In genomic region chr10:103557455-103557854, GRCh38 we compare ENCODE assay signal across 23 cellular contexts.
DNase-seq lines count a peak whose midpoint lies in the region; ATAC-seq and TF ChIP-seq lines count a peak whose summit lies in the region.
"Had no signal": no experiment of that assay in that cellular context is flagged by ENCODE, and none has a peak within 500 bp of the region (broad histone marks: within the 10 kb centered on the region; RNA-seq: fewer than 3 reads in every experiment).

No MANE protein-coding gene starts in this region.

- H3K27me3 ChIP-seq in endocrine pancreas (ENCODE audit: control insufficient read depth, insufficient read depth, low read length) (no peaks in the 10 kb centered on the region), mucosa of rectum (ENCODE audit: control insufficient read depth in 2 of 2, insufficient read depth in 2 of 2, low read length in 2 of 2) (peaks cover 4 to 5% of the 10 kb centered on the region in 2 donors), stomach (peaks cover 0 to 27% (median 11%) of the 10 kb centered on the region in 3 donors)

- 64 to 90% (median 74%) methylated on average over 10 of the region's 10 CpGs for WGBS in stomach, 5 donors

- no peak overlapping the region for H3K9ac ChIP-seq in endocrine pancreas (ENCODE audit: control insufficient read depth, insufficient read depth, low read length)
- H3K9ac ChIP-seq in mucosa of rectum (ENCODE audit: low read depth in 1 of 2, low read length in 2 of 2), result no peak overlapping the region

- H3K36me3 ChIP-seq in HEK293 (ENCODE audit: control insufficient read depth in 2 of 2, insufficient read depth in 1 of 2, low read length in 2 of 2), result no peaks in the 10 kb centered on the region
- no peaks in the 10 kb centered on the region for H3K36me3 ChIP-seq in endocrine pancreas (ENCODE audit: control insufficient read depth, insufficient read depth, low read length)
- no peaks in the 10 kb centered on the region for H3K36me3 ChIP-seq in mucosa of rectum (ENCODE audit: control insufficient read depth in 2 of 2, insufficient read depth in 2 of 2, low read length in 2 of 2)
- no peaks in the 10 kb centered on the region for H3K36me3 ChIP-seq in stomach

- H3K27ac ChIP-seq in HEK293 (ENCODE audit: extremely low read depth, low read depth, low read length), result no peak overlapping the region
- peak overlapping the region; percentile 45 to 52 for H3K27ac ChIP-seq in mucosa of rectum (ENCODE audit: low read depth in 2 of 2, low read length in 2 of 2)
- H3K27ac ChIP-seq in stomach, result peak overlapping the region in 1 of 5 donors; percentile 20
- H3K27ac ChIP-seq: PC-9, RWPE1, SK-N-MC had no signal

- peaks cover 3% of the 10 kb centered on the region; the same call in 1 of the 2 replicates for H3K4me1 ChIP-seq in HEK293 (ENCODE audit: control insufficient read depth, insufficient read depth, low read length)
- H3K4me1 ChIP-seq in endocrine pancreas (ENCODE audit: control insufficient read depth, insufficient read depth, low read length), result peaks cover 10% of the 10 kb centered on the region
- H3K4me1 ChIP-seq in mucosa of rectum (ENCODE audit: control insufficient read depth in 2 of 2, insufficient read depth in 2 of 2, low read length in 2 of 2), result peaks cover 0 to 21% of the 10 kb centered on the region in 2 donors
- H3K4me1 ChIP-seq in stomach, result peaks cover 9 to 19% (median 16%) of the 10 kb centered on the region in 4 donors

- intact Hi-C loops in stomach (cut with DNase I; ENCODE audit: low total_unique reads), result no loop called here

- POLR2A ChIA-PET in HEK293 (lab: Yijun Ruan, JAX), result no interaction called here

- H3K9me3 ChIP-seq in HEK293 (ENCODE audit: control insufficient read depth, insufficient read depth, low read depth, low read length), result no peaks in the 10 kb centered on the region
- no peaks in the 10 kb centered on the region for H3K9me3 ChIP-seq in endocrine pancreas (ENCODE audit: control insufficient read depth, low read length)
- H3K9me3 ChIP-seq in mucosa of rectum (ENCODE audit: control insufficient read depth in 2 of 2, low read length in 2 of 2), result no peaks in the 10 kb centered on the region
- peaks cover 0 to 5% (median 2%) of the 10 kb centered on the region in 4 donors for H3K9me3 ChIP-seq in stomach

- DNase-seq in stomach (peak; percentile 63), NCI-H2171 treated with DMSO at 0.1 percent for 48 hours (lab: John Stamatoyannopoulos, UW) (no peak), EL (no peak)
- DNase-seq: Calu3; CD8-positive, alpha-beta T cell; DMS153; GF-D8; GOT3; HCEC 1CT; Kasumi-1; NCI-H1694 treated with DMSO at 0.1 percent for 48 hours; NCI-H2081 treated with DMSO at 0.1 percent for 48 hours; NCI-H446; NCI-H69; PC-9; SHP77 treated with DMSO at 0.1 percent for 48 hours had no signal

- TF ChIP-seq POLR2A in stomach (IDR thresholded peaks at IDR 0.05), result no peak

- CTCF ChIA-PET in HEK293 (lab: Yijun Ruan, JAX), result interaction anchor here (0.9 kb wide), 1 partner anchor 36 kb away, joined by 5 read pairs; no protein-coding TSS in a partner anchor

- TF ChIP-seq EP300 in stomach (IDR thresholded peaks at IDR 0.05), result no peak

- H3K4me3 ChIP-seq in HEK293 (ENCODE audit: low read depth, low read length), result no peak overlapping the region
- peak overlapping the region; percentile 44 for H3K4me3 ChIP-seq in endocrine pancreas (ENCODE audit: control insufficient read depth, insufficient read depth, low read length)
- H3K4me3 ChIP-seq in mucosa of rectum (ENCODE audit: low read length in 2 of 2), result peak overlapping the region; percentile 11 to 69
- peak overlapping the region in 1 of 4 donors; percentile 22 for H3K4me3 ChIP-seq in stomach
- H3K4me3 ChIP-seq: PC-9, SK-N-MC had no signal

- no peak for ATAC-seq in HG03571 (IDR thresholded peaks at IDR 0.05; ENCODE audit: unreplicated experiment)
- ATAC-seq in HG02981 (IDR thresholded peaks at IDR 0.05; ENCODE audit: unreplicated experiment), result no peak
- ATAC-seq: CD8-positive, alpha-beta T cell had no signal

- no peak for TF ChIP-seq CTCF in HEK293 (tag by site-specific recombination; IDR thresholded peaks at IDR 0.05)
- TF ChIP-seq CTCF in stomach (IDR thresholded peaks at IDR 0.05), result no peak

TF ChIP-seq in HEK293, 187 proteins besides CTCF, POLR2A, EP300 and RAD21:
- TF ChIP-seq GLIS1 (tag by site-specific recombination; IDR thresholded peaks at IDR 0.05) (no peak), KLF16 (tag by site-specific recombination; IDR thresholded peaks at IDR 0.05) (no peak), ZFHX2 (tag by site-specific recombination; conservative IDR thresholded peaks at IDR 0.05) (peak; percentile 25; the same call in 1 of the 2 replicates), KLF1 (tag by site-specific recombination; IDR thresholded peaks at IDR 0.05) (peak; percentile 54), EGR2 (tag by site-specific recombination; IDR thresholded peaks at IDR 0.05; ENCODE audit: low read depth) (peak; percentile 42; the same call in 1 of the 2 replicates)
- TF ChIP-seq, protein P1, sequence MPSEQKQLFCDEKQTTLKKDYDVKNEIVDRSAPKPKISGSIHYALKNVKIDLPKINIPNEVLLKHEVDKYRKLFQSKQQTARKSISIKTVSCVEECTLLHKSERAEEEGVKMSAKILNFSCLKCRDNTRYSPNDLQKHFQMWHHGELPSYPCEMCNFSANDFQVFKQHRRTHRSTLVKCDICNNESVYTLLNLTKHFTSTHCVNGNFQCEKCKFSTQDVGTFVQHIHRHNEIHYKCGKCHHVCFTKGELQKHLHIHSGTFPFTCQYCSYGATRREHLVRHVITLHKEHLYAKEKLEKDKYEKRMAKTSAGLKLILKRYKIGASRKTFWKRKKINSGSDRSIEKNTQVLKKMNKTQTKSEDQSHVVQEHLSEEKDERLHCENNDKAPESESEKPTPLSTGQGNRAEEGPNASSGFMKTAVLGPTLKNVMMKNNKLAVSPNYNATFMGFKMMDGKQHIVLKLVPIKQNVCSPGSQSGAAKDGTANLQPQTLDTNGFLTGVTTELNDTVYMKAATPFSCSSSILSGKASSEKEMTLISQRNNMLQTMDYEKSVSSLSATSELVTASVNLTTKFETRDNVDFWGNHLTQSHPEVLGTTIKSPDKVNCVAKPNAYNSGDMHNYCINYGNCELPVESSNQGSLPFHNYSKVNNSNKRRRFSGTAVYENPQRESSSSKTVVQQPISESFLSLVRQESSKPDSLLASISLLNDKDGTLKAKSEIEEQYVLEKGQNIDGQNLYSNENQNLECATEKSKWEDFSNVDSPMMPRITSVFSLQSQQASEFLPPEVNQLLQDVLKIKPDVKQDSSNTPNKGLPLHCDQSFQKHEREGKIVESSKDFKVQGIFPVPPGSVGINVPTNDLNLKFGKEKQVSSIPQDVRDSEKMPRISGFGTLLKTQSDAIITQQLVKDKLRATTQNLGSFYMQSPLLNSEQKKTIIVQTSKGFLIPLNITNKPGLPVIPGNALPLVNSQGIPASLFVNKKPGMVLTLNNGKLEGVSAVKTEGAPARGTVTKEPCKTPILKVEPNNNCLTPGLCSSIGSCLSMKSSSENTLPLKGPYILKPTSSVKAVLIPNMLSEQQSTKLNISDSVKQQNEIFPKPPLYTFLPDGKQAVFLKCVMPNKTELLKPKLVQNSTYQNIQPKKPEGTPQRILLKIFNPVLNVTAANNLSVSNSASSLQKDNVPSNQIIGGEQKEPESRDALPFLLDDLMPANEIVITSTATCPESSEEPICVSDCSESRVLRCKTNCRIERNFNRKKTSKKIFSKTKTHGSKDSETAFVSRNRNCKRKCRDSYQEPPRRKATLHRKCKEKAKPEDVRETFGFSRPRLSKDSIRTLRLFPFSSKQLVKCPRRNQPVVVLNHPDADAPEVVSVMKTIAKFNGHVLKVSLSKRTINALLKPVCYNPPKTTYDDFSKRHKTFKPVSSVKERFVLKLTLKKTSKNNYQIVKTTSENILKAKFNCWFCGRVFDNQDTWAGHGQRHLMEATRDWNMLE (tag by site-specific recombination; conservative IDR thresholded peaks at IDR 0.05; ENCODE audit: low read depth), result no peak
